In genomic region chrX:37879692-37880091, GRCh38 we compare ENCODE assay signal across 19 cellular contexts. TPM values are rescaled to one million over a fixed set of nuclear protein-coding genes. Genes with fewer than 3 reads are reported as not detected.
DNase-seq lines count a peak whose midpoint lies in the region; ATAC-seq, FAIRE-seq and TF ChIP-seq lines count a peak whose summit lies in the region.
"Had no signal": no experiment of that assay in that cellular context is flagged by ENCODE, and none has a peak within 500 bp of the region (broad histone marks: within the 10 kb centered on the region; RNA-seq: fewer than 3 reads in every experiment).

No MANE protein-coding gene starts in this region.

- no peak overlapping the region for H3K4me2 ChIP-seq in A549
- H3K4me2 ChIP-seq: BLaER1 treated with 17β-estradiol and CSF1 and Interleukin-3, amounts not matched to agents 10 nM and 100 nM had no signal

- TF ChIP-seq CTCF in A549 (IDR thresholded peaks at IDR 0.05) (no peak), bronchial epithelial cell (IDR thresholded peaks at IDR 0.05; ENCODE audit: insufficient read depth, low read length, severe bottlenecking) (no peak), mucosa of descending colon (IDR thresholded peaks at IDR 0.05) (no peak)

- intact Hi-C loops in mucosa of descending colon (cut with DNase I, micrococcal nuclease) = no loop called here

- DNase-seq in A549 (ENCODE audit: low read depth in 1 of 2, low spot score in 1 of 2) (no peak), M059J (ENCODE audit: low read depth) (peak; percentile 56), bronchial epithelial cell (ENCODE audit: low read depth) (peak; percentile 9), mucosa of descending colon (no peak), NCI-H69 (lab: John Stamatoyannopoulos, UW) (no peak), DMS153 treated with DMSO at 0.1 percent for 48 hours (lab: John Stamatoyannopoulos, UW; ENCODE audit: unreplicated experiment) (no peak), HPDE6-E6E7 (ENCODE audit: extremely low spot score) (no peak)
- DNase-seq: 8988T; ACHN; Calu3; CD4-positive, CD25-positive, alpha-beta regulatory T cell; DMS 273 treated with DMSO at 0.1 percent for 48 hours; DMS79; GOT3; H9; IMR-90 had no signal

- H3K36me3 ChIP-seq in bronchial epithelial cell (ENCODE audit: control insufficient read depth, insufficient read depth, low read length) (no peaks in the 10 kb centered on the region), mucosa of descending colon (ENCODE audit: low read depth) (no peaks in the 10 kb centered on the region)
- H3K36me3 ChIP-seq: BLaER1 treated with 17β-estradiol and CSF1 and Interleukin-3, amounts not matched to agents 10 nM and 100 nM had no signal

- H3K4me1 ChIP-seq in A549 (peaks cover 13% of the 10 kb centered on the region; the same call in 2 of the 3 replicates), mucosa of descending colon (ENCODE audit: low read depth) (no peaks in the 10 kb centered on the region)
- H3K4me1 ChIP-seq: BLaER1 treated with 17β-estradiol and CSF1 and Interleukin-3, amounts not matched to agents 10 nM and 100 nM had no signal

- TF ChIP-seq RAD21 in A549 (conservative IDR thresholded peaks at IDR 0.05 in 1 of 2, IDR thresholded peaks at IDR 0.05 in 1 of 2) = no peak

- no peak overlapping the region for H3K27ac ChIP-seq in A549
- H3K27ac ChIP-seq: BLaER1 treated with 17β-estradiol and CSF1 and Interleukin-3, amounts not matched to agents 10 nM and 100 nM had no signal

- no peak for TF ChIP-seq EP300 in A549 (IDR thresholded peaks at IDR 0.05)

- H3K27me3 ChIP-seq in bronchial epithelial cell (ENCODE audit: control insufficient read depth, insufficient read depth, low read length) = no peaks in the 10 kb centered on the region
- H3K27me3 ChIP-seq: BLaER1 treated with 17β-estradiol and CSF1 and Interleukin-3, amounts not matched to agents 10 nM and 100 nM had no signal

- POLR2A ChIA-PET in A549 (lab: Yijun Ruan, JAX) = no interaction called here

- H3K9me3 ChIP-seq in A549 (no peaks in the 10 kb centered on the region), mucosa of descending colon (no peaks in the 10 kb centered on the region)

- 55% methylated on average over 1 of the region's 1 CpG for WGBS in A549 (ENCODE audit: missing lambda C conversion rate)

- ATAC-seq in A549 (no peak), mucosa of descending colon (peak; percentile 60)

- CTCF ChIA-PET in A549 (lab: Yijun Ruan, JAX) = interaction anchor here (0.5 to 1.2 kb wide), 2 partner anchors 39 to 531 kb away, joined by 3 to 6 read pairs; no protein-coding TSS in a partner anchor

- FAIRE-seq in A549 (lab: Jason Lieb, UNC) = peak; percentile 67
- no peak for FAIRE-seq in bronchial epithelial cell (lab: Jason Lieb, UNC)
- FAIRE-seq: G401.6, GM12891 had no signal

- H3K4me3 ChIP-seq in A549 (no peak overlapping the region), bronchial epithelial cell (ENCODE audit: low read depth, low read length) (no peak overlapping the region), mucosa of descending colon (no peak overlapping the region)
- H3K4me3 ChIP-seq: BLaER1 treated with 17β-estradiol and CSF1 and Interleukin-3, amounts not matched to agents 10 nM and 100 nM had no signal

- TF ChIP-seq POLR2A in A549 (IDR thresholded peaks at IDR 0.05; ENCODE audit: low read length) = no peak

TF ChIP-seq in A549, 52 proteins besides CTCF, POLR2A, EP300 and RAD21:
- TF ChIP-seq RNF2 (IDR thresholded peaks at IDR 0.05; ENCODE audit: borderline replicate concordance, low read depth) (no peak), SREBF2 (IDR thresholded peaks at IDR 0.05) (no peak), FOSL2 (IDR thresholded peaks at IDR 0.05) (no peak), FOSL2 (CRISPR knock-in tag; IDR thresholded peaks at IDR 0.05) (no peak), RCOR1 (IDR thresholded peaks at IDR 0.05; ENCODE audit: low read depth, low read length) (no peak), HES2 (IDR thresholded peaks at IDR 0.05) (no peak)

RNA-seq across cellular contexts. Expression of gene DYNLT3, which starts 32.3 kb away (rescaled TPM):
- 23.2 and 26.8 TPM in 2 replicates for polyA plus RNA-seq in A549 (2011; rRNA removed)
- polyA plus RNA-seq in A549 (2012; cell fraction: cytosol; rRNA removed) = 3.9 and 4.6 TPM in 2 replicates
- polyA plus RNA-seq in A549 (2012; cell fraction: nucleus; rRNA removed) = 1.1 and 2.3 TPM in 2 replicates
- 22.8 to 27.3 TPM (median 27.1 TPM) in 3 replicates for polyA plus RNA-seq in A549 (2017; fragmentation: RNase III; extraction: RNeasy Plus Mini Kit Qiagen cat#74134 plus additional on column Dnase treatment)
- 7.0 and 12.1 TPM in 2 replicates for polyA minus RNA-seq in A549 (2011; rRNA and poly(A)+ RNA removed)
- total RNA-seq in M059J (2014; rRNA removed; shearing (Covaris generic)) = 85.6 and 94.0 TPM in 2 replicates
- total RNA-seq in bronchial epithelial cell = 38.7 and 93.2 TPM in 2 replicates
- 10 to 100 TPM; 19.6 to 27.8 (median 20.3) TPM for total RNA-seq in mucosa of descending colon

Comparison
In these comparisons a context has a peak if more than half of its experiments do, and no peak if none do; other contexts are left out.
1. DNase-seq: peak in M059J (single experiment) and bronchial epithelial cell (single experiment); none in A549 (0 of 2), mucosa of descending colon (0 of 3), NCI-H69 (single experiment), DMS153 treated with DMSO at 0.1 percent for 48 hours (single experiment) and HPDE6-E6E7 (single experiment).